ENCODE assay signal across 8 cellular contexts in genomic region chr13:102870677-102871415, GRCh38. TPM values are rescaled to one million over a fixed set of nuclear protein-coding genes. Genes with fewer than 3 reads are reported as not detected.
A peak's percentile ranks its signal among the peaks of the same experiment; 100 is the strongest.
DNase-seq lines count a peak whose midpoint lies in the region; ATAC-seq and TF ChIP-seq lines count a peak whose summit lies in the region.

No MANE protein-coding gene starts in this region.

- H3K4me3 ChIP-seq in DOHH2 (ENCODE audit: low read length) (no peak overlapping the region), Peyer's patch (no peak overlapping the region), gastroesophageal sphincter (no peak overlapping the region), osteoblast (ENCODE audit: insufficient read depth, low read length) (no peak overlapping the region)

- TF ChIP-seq EP300 in gastroesophageal sphincter (IDR thresholded peaks at IDR 0.05) = no peak

- H3K9me3 ChIP-seq in DOHH2 (ENCODE audit: control insufficient read depth, insufficient read depth, low read length) = no peaks in the 10 kb centered on the region
- no peaks in the 10 kb centered on the region for H3K9me3 ChIP-seq in Peyer's patch
- H3K9me3 ChIP-seq in gastroesophageal sphincter = no peaks in the 10 kb centered on the region
- no peaks in the 10 kb centered on the region for H3K9me3 ChIP-seq in osteoblast (ENCODE audit: low read depth, low read length)

- DNase-seq in Peyer's patch (peak in 2 of 3 donors; percentile 55 to 80), osteoblast (ENCODE audit: insufficient read length, low spot score, missing footprints) (peak; percentile 19), middle frontal gyrus (ENCODE audit: extremely low spot score, low spot score) (no peak)
- DNase-seq in activated naive CD4-positive, alpha-beta T cell treated with anti-CD3 and anti-CD28 coated beads, Interleukin-2, amount 10 ng/mL, durations not matched to agents 7 days and 5 days = peak; percentile 49

- H3K36me3 ChIP-seq in DOHH2 (ENCODE audit: control insufficient read depth, low read length) = peaks cover 78% of the 10 kb centered on the region
- H3K36me3 ChIP-seq in Peyer's patch = peaks cover 0 to 75% (median 0%) of the 10 kb centered on the region in 3 donors
- peaks cover 0 to 80% of the 10 kb centered on the region in 2 donors for H3K36me3 ChIP-seq in gastroesophageal sphincter
- peaks cover 70% of the 10 kb centered on the region for H3K36me3 ChIP-seq in osteoblast (ENCODE audit: insufficient read depth, low read length)

- H3K27ac ChIP-seq in DOHH2 (ENCODE audit: low read depth, low read length) (no peak overlapping the region), Peyer's patch (no peak overlapping the region), gastroesophageal sphincter (no peak overlapping the region), osteoblast (ENCODE audit: low read depth, low read length) (peak overlapping the region; percentile 62)

- no peak overlapping the region for H3K4me2 ChIP-seq in DOHH2 (ENCODE audit: low read length)
- H3K4me2 ChIP-seq in osteoblast (ENCODE audit: insufficient read depth, low read length) = peak overlapping the region; percentile 46

- CTCF ChIA-PET in activated naive CD4-positive, alpha-beta T cell treated with anti-CD3 and anti-CD28 coated beads, Interleukin-2, amount 10 ng/mL, durations not matched to agents 7 days and 5 days (lab: Charles Lee) = interaction anchor here (0.7 to 3.2 kb wide), 18 partner anchors 9 to 300 kb away, joined by 3 to 14 read pairs (median 4); partner anchors contain the start of gene ERCC5

- H4K20me1 ChIP-seq in DOHH2 (ENCODE audit: control insufficient read depth, insufficient read depth, low read depth, low read length) = no peaks in the 10 kb centered on the region
- H4K20me1 ChIP-seq in osteoblast (ENCODE audit: insufficient read depth, low read length) = peaks cover 15% of the 10 kb centered on the region

- peak overlapping the region; percentile 45 for H2AFZ ChIP-seq in osteoblast (ENCODE audit: low read length)

- TF ChIP-seq POLR2A in Peyer's patch (IDR thresholded peaks at IDR 0.05) (no peak), gastroesophageal sphincter (IDR thresholded peaks at IDR 0.05) (no peak)

- H3K79me2 ChIP-seq in DOHH2 (ENCODE audit: control insufficient read depth, low read length) (peaks cover 6% of the 10 kb centered on the region), osteoblast (ENCODE audit: insufficient read depth, low read length) (peaks cover 23% of the 10 kb centered on the region)

- H3K4me1 ChIP-seq in DOHH2 (ENCODE audit: control insufficient read depth, low read length) (peaks cover 6% of the 10 kb centered on the region), Peyer's patch (peaks cover 0 to 10% (median 0%) of the 10 kb centered on the region in 4 donors), gastroesophageal sphincter (peaks cover 0 to 11% (median 0%) of the 10 kb centered on the region in 3 donors), osteoblast (ENCODE audit: insufficient read depth, low read length) (peaks cover 15% of the 10 kb centered on the region)

- H3K27ac Mint-ChIP-seq in activated naive CD4-positive, alpha-beta T cell treated with anti-CD3 and anti-CD28 coated beads, Interleukin-2, amount 10 ng/mL, durations not matched to agents 7 days and 5 days = peak overlapping the region; percentile 5

- H3F3A ChIP-seq in DOHH2 (ENCODE audit: control insufficient read depth, insufficient read depth) = peaks cover 10% of the 10 kb centered on the region; the same call in 1 of the 2 replicates

- H3K4me3 Mint-ChIP-seq in activated naive CD4-positive, alpha-beta T cell treated with anti-CD3 and anti-CD28 coated beads, Interleukin-2, amount 10 ng/mL, durations not matched to agents 7 days and 5 days = no peak overlapping the region

- no peaks in the 10 kb centered on the region for H3K27me3 Mint-ChIP-seq in activated naive CD4-positive, alpha-beta T cell treated with anti-CD3 and anti-CD28 coated beads, Interleukin-2, amount 10 ng/mL, durations not matched to agents 7 days and 5 days

- peak; percentile 86 for TF ChIP-seq CTCF in DOHH2 (IDR thresholded peaks at IDR 0.05; ENCODE audit: low read depth, low read length, poor library complexity, severe bottlenecking)
- peak; percentile 26 to 75 (median 72) for TF ChIP-seq CTCF in Peyer's patch (IDR thresholded peaks at IDR 0.05)
- TF ChIP-seq CTCF in gastroesophageal sphincter (IDR thresholded peaks at IDR 0.05) = peak; percentile 42 to 80 (median 54)
- peak; percentile 91 for TF ChIP-seq CTCF in osteoblast (IDR thresholded peaks at IDR 0.05; ENCODE audit: extremely low read depth, low read depth, low read length)

- peaks cover 6% of the 10 kb centered on the region for H3K4me1 Mint-ChIP-seq in activated naive CD4-positive, alpha-beta T cell treated with anti-CD3 and anti-CD28 coated beads, Interleukin-2, amount 10 ng/mL, durations not matched to agents 7 days and 5 days

- no peaks in the 10 kb centered on the region for H3K9me2 ChIP-seq in DOHH2 (replicated peaks; ENCODE audit: control insufficient read depth, low read length)

- ATAC-seq in GM19455 (IDR thresholded peaks at IDR 0.05; ENCODE audit: unreplicated experiment) (peak; percentile 70), HG03565 (IDR thresholded peaks at IDR 0.05; ENCODE audit: unreplicated experiment) (peak; percentile 54), gastroesophageal sphincter (peak; percentile 61)

- H3K36me3 Mint-ChIP-seq in activated naive CD4-positive, alpha-beta T cell treated with anti-CD3 and anti-CD28 coated beads, Interleukin-2, amount 10 ng/mL, durations not matched to agents 7 days and 5 days = peaks cover 50% of the 10 kb centered on the region

- WGBS in gastroesophageal sphincter (ENCODE audit: low coverage in 1 of 2), 2 donors = 21 to 35% methylated on average over 11 to 14 of the region's 22 CpGs

- H3K27me3 ChIP-seq in DOHH2 (ENCODE audit: control insufficient read depth, low read length) (no peaks in the 10 kb centered on the region), Peyer's patch (no peaks in the 10 kb centered on the region), gastroesophageal sphincter (no peaks in the 10 kb centered on the region), osteoblast (ENCODE audit: insufficient read depth, low read length) (no peaks in the 10 kb centered on the region)

- no peaks in the 10 kb centered on the region for H3K9me3 Mint-ChIP-seq in activated naive CD4-positive, alpha-beta T cell treated with anti-CD3 and anti-CD28 coated beads, Interleukin-2, amount 10 ng/mL, durations not matched to agents 7 days and 5 days

RNA-seq across cellular contexts. Expression of gene ERCC5, which starts 25.0 kb away (rescaled TPM):
- total RNA-seq in Peyer's patch (100 to 1,000 TPM in 3 of 4 donors, 10 to 100 TPM in 1; 91.8 to 231 (median 113) TPM), gastroesophageal sphincter (10 to 100 TPM; 57.5 to 75.6 (median 65.2) TPM), osteoblast (99.2 and 103 TPM in 2 replicates)
